ENCODE assay signal across 22 cellular contexts in the genomic region with DNA sequence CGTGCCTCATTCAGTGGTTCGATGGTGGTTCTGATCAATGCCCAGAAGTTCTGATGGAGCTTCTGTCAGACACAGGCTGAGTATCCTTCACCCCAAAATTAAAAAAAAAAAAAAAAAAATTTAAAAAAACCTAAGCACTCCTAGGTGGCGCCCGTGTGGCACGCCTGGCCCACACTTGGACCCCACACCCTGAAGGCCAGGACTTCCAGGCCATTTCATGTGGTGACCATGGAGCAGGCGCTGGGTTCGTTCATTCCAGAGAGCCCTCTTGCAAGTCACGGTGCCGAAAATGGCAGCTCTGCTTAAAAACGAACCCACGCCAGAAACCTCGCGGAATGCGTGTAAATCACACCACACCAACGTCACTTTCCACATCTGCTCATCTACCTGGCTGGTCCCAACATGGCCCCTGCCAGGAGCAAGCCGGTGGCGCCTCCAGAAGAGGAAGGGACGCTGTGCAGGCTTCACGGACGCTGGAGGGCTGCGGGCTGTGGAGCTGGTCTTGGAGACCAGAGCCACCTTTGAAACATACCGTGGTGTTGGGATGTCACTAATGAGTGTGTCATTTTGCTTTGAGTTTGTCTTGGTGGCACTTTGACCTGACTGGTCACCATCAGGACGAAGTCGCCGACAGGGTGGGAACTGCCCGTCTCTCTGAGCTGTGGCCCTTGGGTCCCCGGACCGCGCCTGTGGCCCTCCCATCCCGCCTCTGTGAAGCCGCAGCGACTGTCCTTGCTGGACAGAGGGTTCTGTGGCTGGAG. TPM values are rescaled to one million over a fixed set of nuclear protein-coding genes. Genes with fewer than 3 reads are reported as not detected.
DNase-seq lines count a peak whose midpoint lies in the region; ATAC-seq, FAIRE-seq and TF ChIP-seq lines count a peak whose summit lies in the region.
"Had no signal": no experiment of that assay in that cellular context is flagged by ENCODE, and none has a peak within 500 bp of the region (broad histone marks: within the 10 kb centered on the region; RNA-seq: fewer than 3 reads in every experiment).

No MANE protein-coding gene starts in this region.

- TF ChIP-seq EP300 in gastroesophageal sphincter (IDR thresholded peaks at IDR 0.05) = no peak

- TF ChIP-seq CTCF in RWPE2 (IDR thresholded peaks at IDR 0.05; ENCODE audit: poor library complexity, severe bottlenecking) (no peak), gastroesophageal sphincter (IDR thresholded peaks at IDR 0.05) (no peak), osteoblast (IDR thresholded peaks at IDR 0.05; ENCODE audit: extremely low read depth, low read depth, low read length) (no peak), coronary artery (IDR thresholded peaks at IDR 0.05) (no peak)

- no peak overlapping the region for H3K4me3 ChIP-seq in RWPE2 (ENCODE audit: severe bottlenecking)
- no peak overlapping the region for H3K4me3 ChIP-seq in gastroesophageal sphincter
- H3K4me3 ChIP-seq in osteoblast (ENCODE audit: insufficient read depth, low read length) = no peak overlapping the region
- H3K4me3 ChIP-seq in coronary artery = no peak overlapping the region
- H3K4me3 ChIP-seq: BLaER1 treated with 17β-estradiol and CSF1 and Interleukin-3, amounts not matched to agents 10 nM and 100 nM; GM23248 had no signal

- H3K79me2 ChIP-seq in osteoblast (ENCODE audit: insufficient read depth, low read length) = no peaks in the 10 kb centered on the region

- 90 to 96% methylated on average over 4 to 14 of the region's 32 CpGs for WGBS in gastroesophageal sphincter (ENCODE audit: low coverage in 1 of 2), 2 donors

- no peaks in the 10 kb centered on the region for H4K20me1 ChIP-seq in osteoblast (ENCODE audit: insufficient read depth, low read length)

- ATAC-seq in RWPE2 (ENCODE audit: low read depth) (no peak), gastroesophageal sphincter (no peak), HG03097 (IDR thresholded peaks at IDR 0.05; ENCODE audit: low FRiP score, unreplicated experiment) (no peak), HG03342 (IDR thresholded peaks at IDR 0.05; ENCODE audit: unreplicated experiment) (no peak)

- no peak overlapping the region for H3K4me2 ChIP-seq in osteoblast (ENCODE audit: insufficient read depth, low read length)
- H3K4me2 ChIP-seq: BLaER1 treated with 17β-estradiol and CSF1 and Interleukin-3, amounts not matched to agents 10 nM and 100 nM had no signal

- no peaks in the 10 kb centered on the region for H3K27me3 ChIP-seq in RWPE2 (ENCODE audit: insufficient read depth, poor library complexity, severe bottlenecking)
- H3K27me3 ChIP-seq in gastroesophageal sphincter = no peaks in the 10 kb centered on the region
- no peaks in the 10 kb centered on the region for H3K27me3 ChIP-seq in osteoblast (ENCODE audit: insufficient read depth, low read length)
- H3K27me3 ChIP-seq: BLaER1 treated with 17β-estradiol and CSF1 and Interleukin-3, amounts not matched to agents 10 nM and 100 nM had no signal

- no peaks in the 10 kb centered on the region for H3K9me3 ChIP-seq in RWPE2 (ENCODE audit: severe bottlenecking)
- no peaks in the 10 kb centered on the region for H3K9me3 ChIP-seq in gastroesophageal sphincter
- H3K9me3 ChIP-seq in osteoblast (ENCODE audit: low read depth, low read length) = no peaks in the 10 kb centered on the region
- H3K9me3 ChIP-seq: BLaER1 treated with 17β-estradiol and CSF1 and Interleukin-3, amounts not matched to agents 10 nM and 100 nM; Caco-2 had no signal

- DNase-seq in HTR-8/SVneo (ENCODE audit: insufficient read length, low spot score) (no peak), RWPE2 (ENCODE audit: low spot score) (peak; percentile 42), osteoblast (ENCODE audit: insufficient read length, low spot score, missing footprints) (peak; percentile 71), coronary artery (ENCODE audit: low spot score) (no peak), frontal cortex (ENCODE audit: low spot score in 2 of 2) (no peak)
- DNase-seq: Caco-2; CD8-positive, alpha-beta memory T cell; DMS153; DMS79; GDM1; GM23248; H9; IMR-90; KBM-7 had no signal

- H3K27ac ChIP-seq in RWPE2 (ENCODE audit: poor library complexity, severe bottlenecking) (no peak overlapping the region), gastroesophageal sphincter (peak overlapping the region in 3 of 4 donors; percentile 84 to 90 (median 87)), osteoblast (ENCODE audit: low read depth, low read length) (no peak overlapping the region), coronary artery (no peak overlapping the region)
- H3K27ac ChIP-seq: BLaER1 treated with 17β-estradiol and CSF1 and Interleukin-3, amounts not matched to agents 10 nM and 100 nM; GM23248; HL-60 had no signal

- FAIRE-seq in HTR-8/SVneo (lab: Jason Lieb, UNC) (peak; percentile 62), frontal cortex (lab: Jason Lieb, UNC) (no peak)
- FAIRE-seq: D721Med, GM12892, GM18507 had no signal

- H2AFZ ChIP-seq in osteoblast (ENCODE audit: low read length) = no peak overlapping the region
- H2AFZ ChIP-seq: GM23248 had no signal

- H3K36me3 ChIP-seq in RWPE2 (ENCODE audit: low read depth) (peaks cover 30% of the 10 kb centered on the region), gastroesophageal sphincter (peaks cover 0 to 55% of the 10 kb centered on the region in 2 donors), osteoblast (ENCODE audit: insufficient read depth, low read length) (peaks cover 13% of the 10 kb centered on the region)

- H3K4me1 ChIP-seq in RWPE2 (ENCODE audit: insufficient read depth, poor library complexity, severe bottlenecking) (no peaks in the 10 kb centered on the region), gastroesophageal sphincter (peaks cover 0 to 58% (median 16%) of the 10 kb centered on the region in 3 donors), osteoblast (ENCODE audit: insufficient read depth, low read length) (no peaks in the 10 kb centered on the region)

- no peak for TF ChIP-seq POLR2A in gastroesophageal sphincter (IDR thresholded peaks at IDR 0.05)

RNA-seq across cellular contexts. Expression of gene PRKAR1B, which starts 46.0 kb away (rescaled TPM):
- total RNA-seq in gastroesophageal sphincter (10 to 100 TPM; 11.6 to 39.1 (median 24.8) TPM), osteoblast (5.9 and 6.5 TPM in 2 replicates), frontal cortex (80.7 TPM)

RNA-seq across cellular contexts. Expression of gene DNAAF5, which starts 46.5 kb away (rescaled TPM):
- total RNA-seq in gastroesophageal sphincter = 10 to 100 TPM; 17.4 to 36.4 (median 21.7) TPM
- total RNA-seq in osteoblast = 19.7 and 22.4 TPM in 2 replicates
- total RNA-seq in frontal cortex = 6.5 TPM

RNA-seq across cellular contexts. Expression of gene SUN1, which starts 59.2 kb away (rescaled TPM):
- total RNA-seq in gastroesophageal sphincter = 100 to 1,000 TPM; 151 to 261 (median 231) TPM
- 109 and 126 TPM in 2 replicates for total RNA-seq in osteoblast
- total RNA-seq in frontal cortex = 103 TPM

Comparison
In these comparisons a context has a peak if more than half of its experiments do, and no peak if none do; other contexts are left out.
1. DNase-seq: peak in RWPE2 (single experiment) and osteoblast (single experiment); none in HTR-8/SVneo (single experiment), coronary artery (single experiment) and frontal cortex (0 of 2).
2. H3K27ac ChIP-seq: peak in gastroesophageal sphincter (3 of 4); none in RWPE2 (single experiment), osteoblast (single experiment) and coronary artery (0 of 2).